ENCODE assay signal across 9 cellular contexts in genomic region chr1:174157157-174157806, GRCh38. TPM values are rescaled to one million over a fixed set of nuclear protein-coding genes. Genes with fewer than 3 reads are reported as not detected.
DNase-seq lines count a peak whose midpoint lies in the region; ATAC-seq and TF ChIP-seq lines count a peak whose summit lies in the region.
"Had no signal": no experiment of that assay in that cellular context is flagged by ENCODE, and none has a peak within 500 bp of the region (broad histone marks: within the 10 kb centered on the region; RNA-seq: fewer than 3 reads in every experiment).

No MANE protein-coding gene starts in this region.

- peaks cover 34% of the 10 kb centered on the region for H3K4me1 Mint-ChIP-seq in brain

- no peaks in the 10 kb centered on the region for H3K27me3 ChIP-seq in aorta (ENCODE audit: control insufficient read depth in 1 of 2, insufficient read depth in 2 of 2, low read length in 1 of 2)
- H3K27me3 ChIP-seq: adrenal gland had no signal

- no peak overlapping the region for H3K27ac ChIP-seq in aorta (ENCODE audit: low read depth in 1 of 2, low read length in 2 of 2)
- H3K27ac ChIP-seq: adrenal gland had no signal

- intact Hi-C loops in aorta (cut with DNase I): loop anchor here in 1 of 2 donors (5.0 kb wide), 1 partner anchor 135 kb away; the partner anchor contains the start of gene RC3H1
- intact Hi-C loops in Right ventricle myocardium superior (cut with DNase I): no loop called here

- WGBS in aorta, 2 donors: 78 to 83% methylated on average over 3 of the region's 3 CpGs

- H3K36me3 ChIP-seq in aorta (ENCODE audit: control insufficient read depth in 1 of 2, insufficient read depth in 2 of 2, low read length in 1 of 2): no peaks in the 10 kb centered on the region
- H3K36me3 ChIP-seq: adrenal gland had no signal

- no peak overlapping the region for H3K4me3 ChIP-seq in aorta (ENCODE audit: low read length in 2 of 2)
- H3K4me3 ChIP-seq: adrenal gland had no signal

- H3K9me3 ChIP-seq in aorta (ENCODE audit: control insufficient read depth, low read length): no peaks in the 10 kb centered on the region
- H3K9me3 ChIP-seq: adrenal gland had no signal

- ATAC-seq in GM18508 (IDR thresholded peaks at IDR 0.05; ENCODE audit: insufficient read depth, unreplicated experiment) (peak; percentile 48), GM21515 (IDR thresholded peaks at IDR 0.05; ENCODE audit: unreplicated experiment) (peak; percentile 38), HG03521 (IDR thresholded peaks at IDR 0.05; ENCODE audit: unreplicated experiment) (peak; percentile 36), aorta (ENCODE audit: low FRiP score) (no peak), Right ventricle myocardium superior (ENCODE audit: poor library complexity) (no peak)

- H3K27me3 Mint-ChIP-seq in brain: peaks cover 5% of the 10 kb centered on the region

- H3K4me3 Mint-ChIP-seq in brain: peak overlapping the region in 3 of 5 experiments; percentile 7 to 77 (median 58)

- no peaks in the 10 kb centered on the region for H3K36me3 Mint-ChIP-seq in brain

- H3K4me1 ChIP-seq in aorta (ENCODE audit: control insufficient read depth in 1 of 2, insufficient read depth in 2 of 2, low read length in 2 of 2): no peaks in the 10 kb centered on the region

- H3K27ac Mint-ChIP-seq in brain: no peak overlapping the region

- no peaks in the 10 kb centered on the region for H3K9me3 Mint-ChIP-seq in brain

- DNase-seq in aorta (no peak), DMS114 treated with DMSO at 0.1 percent for 48 hours (lab: John Stamatoyannopoulos, UW; ENCODE audit: unreplicated experiment) (no peak), Right ventricle myocardium superior (no peak), superior temporal gyrus (ENCODE audit: extremely low spot score) (no peak)
- DNase-seq: adrenal gland had no signal

- TF ChIP-seq CTCF in brain (conservative IDR thresholded peaks at IDR 0.05): no peak

RNA-seq across cellular contexts. Expression of gene RABGAP1L, which starts 2.0 kb away (rescaled TPM):
- polyA plus RNA-seq in brain (ENCODE audit: insufficient read depth, low read depth, low replicate concordance) (17.1 TPM), aorta (10 to 100 TPM; 14.8 to 33.9 TPM)
- total RNA-seq in aorta (10 to 100 TPM; 42.9 to 56.4 TPM), Right ventricle myocardium superior (53.6 TPM)

Comparison
In these comparisons a context has a peak if more than half of its experiments do, and no peak if none do; other contexts are left out.
1. ATAC-seq: peak in GM18508 (single experiment), GM21515 (single experiment) and HG03521 (single experiment); none in aorta (single experiment) and Right ventricle myocardium superior (single experiment).